In the genomic region with DNA sequence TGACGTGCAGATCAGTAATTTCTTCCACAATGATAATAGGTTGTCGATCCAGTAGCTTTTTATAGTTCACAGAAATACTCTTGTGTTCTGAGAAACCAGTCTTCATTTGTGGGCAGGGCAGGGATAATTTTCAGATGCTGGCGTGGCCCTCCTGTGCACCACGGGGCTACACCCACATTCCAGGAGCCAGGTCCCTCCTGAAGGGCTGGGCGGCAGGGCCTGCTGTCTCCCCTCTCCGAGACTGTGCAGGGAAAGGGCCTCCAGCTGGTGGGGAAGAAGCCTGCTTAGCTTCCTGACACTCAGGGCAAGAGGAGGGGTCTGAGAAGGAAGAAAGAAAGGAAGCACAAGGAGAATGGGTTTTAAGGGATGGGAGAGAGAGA, we compare ENCODE assay signal across 20 cellular contexts.
A peak's percentile ranks its signal among the peaks of the same experiment; 100 is the strongest.
DNase-seq lines count a peak whose midpoint lies in the region; ATAC-seq and TF ChIP-seq lines count a peak whose summit lies in the region.
"Had no signal": no experiment of that assay in that cellular context is flagged by ENCODE, and none has a peak within 500 bp of the region (broad histone marks: within the 10 kb centered on the region; RNA-seq: fewer than 3 reads in every experiment).

No MANE protein-coding gene starts in this region.

- WGBS in heart left ventricle, 4 donors, result 53 to 66% (median 59%) methylated on average over 6 of the region's 6 CpGs
- WGBS in psoas muscle, 3 donors, result 45 to 51% (median 47%) methylated on average over 6 of the region's 6 CpGs

- H3K27me3 Mint-ChIP-seq in chondrocyte (ENCODE audit: low read depth) (peaks cover 22% of the 10 kb centered on the region), type B pancreatic cell (peaks cover 4% of the 10 kb centered on the region)

- DNase-seq in heart left ventricle (no peak), Right ventricle myocardium inferior (ENCODE audit: missing footprints) (no peak), chondrocyte (ENCODE audit: low spot score) (no peak), psoas muscle (peak in 1 of 2 donors; percentile 9), type B pancreatic cell (ENCODE audit: extremely low spot score, unreplicated experiment) (no peak), NCI-H146 treated with DMSO at 0.1 percent for 48 hours (lab: John Stamatoyannopoulos, UW; ENCODE audit: unreplicated experiment) (no peak), omental fat pad (ENCODE audit: low spot score) (no peak), RPMI8226 (no peak)
- DNase-seq: 8988T; AML-193; EL; KG1; NCI-H1092 treated with DMSO at 0.1 percent for 48 hours; NCI-H146; NCI-H2029 treated with DMSO at 0.1 percent for 48 hours; NCI-H226; NCI-H510A treated with DMSO at 0.1 percent for 48 hours; NCI-H748 treated with DMSO at 0.1 percent for 48 hours; NK-92 treated with Interleukin-12 subunit alpha and Interleukin-12 subunit beta, amount 100 ng/mL, for 24 hours had no signal

- peak overlapping the region in 11 of 12 donors; percentile 34 to 93 (median 75) for H3K27ac ChIP-seq in heart left ventricle
- peak overlapping the region; percentile 55 for H3K27ac ChIP-seq in psoas muscle
- H3K27ac ChIP-seq: SJSA1 had no signal

- H3K9me3 ChIP-seq in heart left ventricle (no peaks in the 10 kb centered on the region), psoas muscle (no peaks in the 10 kb centered on the region)
- H3K9me3 ChIP-seq: SJSA1 had no signal

- no peaks in the 10 kb centered on the region for H3K36me3 Mint-ChIP-seq in chondrocyte (ENCODE audit: low read depth)
- no peaks in the 10 kb centered on the region for H3K36me3 Mint-ChIP-seq in type B pancreatic cell

- H3K4me1 Mint-ChIP-seq in chondrocyte (ENCODE audit: low read depth), result no peaks in the 10 kb centered on the region
- peaks cover 5% of the 10 kb centered on the region for H3K4me1 Mint-ChIP-seq in type B pancreatic cell (ENCODE audit: unreplicated experiment)

- peak in 1 of 4 donors; percentile 1 for ATAC-seq in heart left ventricle
- ATAC-seq in Right ventricle myocardium inferior, result no peak
- no peak for ATAC-seq in psoas muscle
- no peak for ATAC-seq in omental fat pad (ENCODE audit: low FRiP score)

- H3K9me3 Mint-ChIP-seq in chondrocyte (ENCODE audit: low read depth), result no peaks in the 10 kb centered on the region
- no peaks in the 10 kb centered on the region for H3K9me3 Mint-ChIP-seq in type B pancreatic cell

- H3K27me3 ChIP-seq in heart left ventricle (no peaks in the 10 kb centered on the region), psoas muscle (ENCODE audit: insufficient read depth in 3 of 3, low read length in 2 of 3) (no peaks in the 10 kb centered on the region)
- H3K27me3 ChIP-seq: SJSA1 had no signal

- TF ChIP-seq CTCF in heart left ventricle (IDR thresholded peaks at IDR 0.05) (no peak), chondrocyte (IDR thresholded peaks at IDR 0.05) (no peak), psoas muscle (IDR thresholded peaks at IDR 0.05) (no peak), type B pancreatic cell (conservative IDR thresholded peaks at IDR 0.05) (no peak), omental fat pad (IDR thresholded peaks at IDR 0.05) (no peak)

- no peak overlapping the region for H3K4me3 Mint-ChIP-seq in chondrocyte (ENCODE audit: unreplicated experiment)
- H3K4me3 Mint-ChIP-seq in type B pancreatic cell, result peak overlapping the region; percentile 31

- intact Hi-C loops in heart left ventricle (cut with DNase I), result loop anchor here in 1 of 10 donors (5.0 kb wide), 1 partner anchor 39 kb away; no protein-coding TSS in a partner anchor
- intact Hi-C loops in Right ventricle myocardium inferior (cut with DNase I), result loop anchor here (2.0 to 5.0 kb wide), 2 partner anchors 26 to 44 kb away; no protein-coding TSS in a partner anchor
- intact Hi-C loops in psoas muscle (cut with DNase I), result no loop called here

- H3K27ac Mint-ChIP-seq in chondrocyte (ENCODE audit: unreplicated experiment) (peak overlapping the region; percentile 33), type B pancreatic cell (peak overlapping the region; percentile 91)

- H3K4me3 ChIP-seq in heart left ventricle (no peak overlapping the region), psoas muscle (no peak overlapping the region)
- H3K4me3 ChIP-seq: SJSA1 had no signal

- no peak for TF ChIP-seq POLR2A in heart left ventricle (IDR thresholded peaks at IDR 0.05)

- H3K36me3 ChIP-seq in heart left ventricle (peaks cover 0 to 10% (median 0%) of the 10 kb centered on the region in 9 donors), psoas muscle (ENCODE audit: insufficient read depth in 1 of 2, low read depth in 1 of 2) (no peaks in the 10 kb centered on the region)
- H3K36me3 ChIP-seq: SJSA1 had no signal

- H3K4me1 ChIP-seq in heart left ventricle (peaks cover 4 to 37% (median 26%) of the 10 kb centered on the region in 12 donors), psoas muscle (peaks cover 4% of the 10 kb centered on the region)
- H3K4me1 ChIP-seq: SJSA1 had no signal
